ENCODE assay signal across 33 cellular contexts in the genomic region with DNA sequence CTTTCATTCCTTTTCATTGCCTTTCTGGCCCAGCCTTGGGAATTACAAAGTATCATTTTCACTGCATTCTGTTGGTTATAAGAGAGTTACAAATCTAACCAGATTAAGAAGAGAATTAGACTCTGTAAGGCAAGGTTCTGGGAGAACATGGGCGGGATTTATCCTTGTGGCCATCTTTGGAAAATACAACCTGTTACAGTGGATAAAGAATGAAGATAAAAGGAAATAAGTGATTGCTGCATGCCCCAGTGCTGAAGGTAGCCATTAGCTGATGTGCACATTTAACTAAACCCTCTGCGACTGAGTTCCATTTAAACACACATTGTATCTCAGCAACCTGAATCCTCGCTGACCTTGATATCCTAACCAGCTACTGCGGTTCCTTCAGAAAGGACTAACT.
"Had no signal": no experiment of that assay in that cellular context is flagged by ENCODE, and none has a peak within 500 bp of the region (broad histone marks: within the 10 kb centered on the region; RNA-seq: fewer than 3 reads in every experiment).

No MANE protein-coding gene starts in this region.

- H3K4me1 Mint-ChIP-seq: immature natural killer cell; naive thymus-derived CD8-positive, alpha-beta T cell; nephron; stimulated activated memory B cell treated with anti-CD40 and anti-IgM and Interleukin-4, amounts not matched to agents 10 μg/mL and 1 μg/mL and 100 μg/mL, for 72 hours; stimulated activated naive CD8-positive, alpha-beta T cell treated with anti-CD3 and anti-CD28 coated beads, Interleukin-15, amount 100 ng/mL, for 72 hours had no signal

- H3K36me3 ChIP-seq: pancreas, prostate gland had no signal

- H3K27ac Mint-ChIP-seq: immature natural killer cell; naive thymus-derived CD8-positive, alpha-beta T cell; nephron; stimulated activated memory B cell treated with anti-CD40 and anti-IgM and Interleukin-4, amounts not matched to agents 10 μg/mL and 1 μg/mL and 100 μg/mL, for 72 hours had no signal

- H3K27me3 Mint-ChIP-seq: naive thymus-derived CD8-positive, alpha-beta T cell; stimulated activated memory B cell treated with anti-CD40 and anti-IgM and Interleukin-4, amounts not matched to agents 10 μg/mL and 1 μg/mL and 100 μg/mL, for 72 hours; stimulated activated naive CD8-positive, alpha-beta T cell treated with anti-CD3 and anti-CD28 coated beads, Interleukin-15, amount 100 ng/mL, for 72 hours had no signal

- H3K27me3 ChIP-seq: left lung, pancreas, sigmoid colon, tibial artery, upper lobe of right lung had no signal

- DNase-seq: hypothalamus; immature natural killer cell; kidney; left colon; left lung; lower lobe of right lung; mammary epithelial cell; mesenchymal stem cell; naive thymus-derived CD8-positive, alpha-beta T cell; nucleus accumbens; pancreas; posterior cingulate gyrus; retina; right cardiac atrium; sigmoid colon; small intestine; stimulated activated CD4-positive, alpha-beta T cell treated with anti-CD3 and anti-CD28 coated beads, Interleukin-1b, Interleukin-23, amount 100 ng/mL, for 48 hours; stimulated activated CD4-positive, alpha-beta T cell treated with anti-CD3 and anti-CD28 coated beads, Interleukin-2, amount 100 ng/mL, for 48 hours; stimulated activated CD4-positive, alpha-beta T cell treated with anti-CD3 and anti-CD28 coated beads, Interleukin-4, amount 100 ng/mL, for 4 hours; stimulated activated CD8-positive, alpha-beta memory T cell treated with anti-CD3 and anti-CD28 coated beads, Interleukin-4, amount 100 ng/mL, for 48 hours; stimulated activated naive CD4-positive, alpha-beta T cell treated with Interleukin-2 at 50 U/mL for 16 hours; stimulated activated naive CD8-positive, alpha-beta T cell treated with anti-CD3 and anti-CD28 coated beads, Interleukin-15, amount 100 ng/mL, for 72 hours; substantia nigra; tibial artery; trophoblast cell; upper lobe of right lung had no signal

- H3K4me3 ChIP-seq: left lung, lower lobe of right lung, pancreas, prostate gland, sigmoid colon, thoracic aorta, tibial artery, upper lobe of right lung had no signal

- H3K9me3 ChIP-seq: left lung, lower lobe of right lung, pancreas, prostate gland, sigmoid colon, thoracic aorta, tibial artery, upper lobe of right lung had no signal

- H3K4me1 ChIP-seq: left lung, lower lobe of right lung, pancreas, prostate gland, sigmoid colon, tibial artery, upper lobe of right lung had no signal

- H3K4me3 Mint-ChIP-seq: immature natural killer cell; naive thymus-derived CD8-positive, alpha-beta T cell; nephron; neural crest cell; stimulated activated memory B cell treated with anti-CD40 and anti-IgM and Interleukin-4, amounts not matched to agents 10 μg/mL and 1 μg/mL and 100 μg/mL, for 72 hours; stimulated activated naive CD8-positive, alpha-beta T cell treated with anti-CD3 and anti-CD28 coated beads, Interleukin-15, amount 100 ng/mL, for 72 hours had no signal

- FAIRE-seq: islet of Langerhans, kidney, pancreas, small intestine, urothelium cell line had no signal

- ATAC-seq: left colon; left lung; lower lobe of right lung; naive thymus-derived CD8-positive, alpha-beta T cell; right cardiac atrium; stimulated activated memory B cell treated with anti-CD40 and anti-IgM and Interleukin-4, amounts not matched to agents 10 μg/mL and 1 μg/mL and 100 μg/mL, for 72 hours; stimulated activated naive CD8-positive, alpha-beta T cell treated with anti-CD3 and anti-CD28 coated beads, Interleukin-15, amount 100 ng/mL, for 72 hours; upper lobe of right lung had no signal

- H3K27ac ChIP-seq: left lung, lower lobe of right lung, pancreas, prostate gland, sigmoid colon, thoracic aorta, tibial artery, upper lobe of right lung had no signal
